Comparison of ENCODE assay signal across 8 cellular contexts in genomic region chr2:152594022-152594712, GRCh38.
DNase-seq lines count a peak whose midpoint lies in the region; ATAC-seq and TF ChIP-seq lines count a peak whose summit lies in the region.

No MANE protein-coding gene starts in this region.

- H3K9me2 ChIP-seq in PC-3 (replicated peaks; ENCODE audit: low read length): no peaks in the 10 kb centered on the region

- no TSS peak for BruUV-seq in PC-3 (replicated peaks; lab: Mats Ljungman, UMichigan)

- TF ChIP-seq CTCF in PC-3 (conservative IDR thresholded peaks at IDR 0.05; ENCODE audit: low read depth, low read length): no peak

- no peak overlapping the region for H3K9ac ChIP-seq in PC-3 (ENCODE audit: low read length)

- no peak overlapping the region for H3K4me2 ChIP-seq in PC-3 (ENCODE audit: low read length)

- H4K20me1 ChIP-seq in PC-3 (ENCODE audit: low read length): no peaks in the 10 kb centered on the region

- ATAC-seq in GM18858 (IDR thresholded peaks at IDR 0.05; ENCODE audit: unreplicated experiment) (peak; percentile 87), HG02763 (IDR thresholded peaks at IDR 0.05; ENCODE audit: unreplicated experiment) (peak; percentile 72), PC-3 (peak; percentile 35; the same call in 1 of the 2 replicates)

- no peaks in the 10 kb centered on the region for H3K9me3 ChIP-seq in PC-3 (ENCODE audit: low read length)

- no peak overlapping the region for H2AFZ ChIP-seq in PC-3 (ENCODE audit: low read length)

- no peaks in the 10 kb centered on the region for H3K27me3 ChIP-seq in PC-3 (ENCODE audit: low read length)
- no peaks in the 10 kb centered on the region for H3K27me3 ChIP-seq in layer of hippocampus (ENCODE audit: control insufficient read depth, insufficient read depth, low read length)

- no peaks in the 10 kb centered on the region for H3F3A ChIP-seq in PC-3 (ENCODE audit: low read length, unreplicated experiment)

- H3K27ac ChIP-seq in PC-3 (ENCODE audit: low read length): no peak overlapping the region
- H3K27ac ChIP-seq in layer of hippocampus (ENCODE audit: low read depth, low read length): peak overlapping the region; percentile 13

- H3K4me3 ChIP-seq in PC-3 (ENCODE audit: low read length): no peak overlapping the region

- no peaks in the 10 kb centered on the region for H3K4me1 ChIP-seq in PC-3 (ENCODE audit: insufficient read depth, low read length)

- no peak for DNase-seq in PC-3
- no peak for DNase-seq in iPS-NIHi11 (ENCODE audit: low spot score)
- no peak for DNase-seq in NCI-H345 (lab: John Stamatoyannopoulos, UW)
- DNase-seq in NCI-H187 treated with DMSO at 0.1 percent for 48 hours (lab: John Stamatoyannopoulos, UW): no peak
- DNase-seq in foreskin melanocyte: no peak

- H3K79me2 ChIP-seq in PC-3 (ENCODE audit: low read length): no peaks in the 10 kb centered on the region

- CTCF ChIA-PET in PC-3 (lab: Charles Lee): no interaction called here

- 0 out of 2 replicates have a peak, but pooled peaks cover 2% of the 10 kb centered on the region for H3K36me3 ChIP-seq in PC-3 (ENCODE audit: low read depth, low read length)

- intact Hi-C loops in PC-3 (cut with micrococcal nuclease): no loop called here

- POLR2A ChIA-PET in PC-3 (lab: Charles Lee; ENCODE audit: unreplicated experiment): no interaction called here

Comparison
In these comparisons a context has a peak if more than half of its experiments do, and no peak if none do; other contexts are left out.
1. ATAC-seq: peak in every context shown above with its lines; median percentile 87 in GM18858; 72 in HG02763; 35 in PC-3.